Comparison of ENCODE assay signal across 9 cellular contexts in genomic region chr13:106493569-106493968, GRCh38. TPM values are rescaled to one million over a fixed set of nuclear protein-coding genes. Genes with fewer than 3 reads are reported as not detected.
DNase-seq lines count a peak whose midpoint lies in the region; ATAC-seq and FAIRE-seq lines count a peak whose summit lies in the region.
"Had no signal": no experiment of that assay in that cellular context is flagged by ENCODE, and none has a peak within 500 bp of the region (broad histone marks: within the 10 kb centered on the region; RNA-seq: fewer than 3 reads in every experiment).

No MANE protein-coding gene starts in this region.

- H2BK5ac ChIP-seq in mesenchymal stem cell (ENCODE audit: low read depth, low read length, poor library complexity, severe bottlenecking) = no peak overlapping the region

- H3K18ac ChIP-seq in mesenchymal stem cell (ENCODE audit: low read depth in 1 of 2, low read length in 2 of 2) = no peak overlapping the region

- H3K4me3 ChIP-seq in mesenchymal stem cell (ENCODE audit: insufficient read depth in 1 of 2, low read depth in 1 of 2, low read length in 2 of 2) = no peak overlapping the region

- H4K8ac ChIP-seq in mesenchymal stem cell (ENCODE audit: low read length) = no peak overlapping the region

- no peaks in the 10 kb centered on the region for H3K9me3 ChIP-seq in mesenchymal stem cell (ENCODE audit: control insufficient read depth, low read length)

- H3K9ac ChIP-seq in mesenchymal stem cell (ENCODE audit: low read length) = no peak overlapping the region

- no peak overlapping the region for H2BK12ac ChIP-seq in mesenchymal stem cell (ENCODE audit: low read length in 2 of 2)

- peaks cover 5 to 29% of the 10 kb centered on the region in 2 experiments for H3K36me3 ChIP-seq in mesenchymal stem cell (ENCODE audit: control insufficient read depth in 1 of 2, insufficient read depth in 2 of 2, low read depth in 1 of 2, low read length in 2 of 2)

- no peaks in the 10 kb centered on the region for H3K4me1 ChIP-seq in mesenchymal stem cell (ENCODE audit: control insufficient read depth, insufficient read depth, low read depth, low read length)

- H2AK5ac ChIP-seq in mesenchymal stem cell (ENCODE audit: low read length, severe bottlenecking) = no peak overlapping the region

- 94% methylated on average over 12 of the region's 13 CpGs for WGBS in mesenchymal stem cell

- no peak overlapping the region for H3K14ac ChIP-seq in mesenchymal stem cell (ENCODE audit: low read length in 2 of 2)

- ATAC-seq in GM19351 (IDR thresholded peaks at IDR 0.05; ENCODE audit: unreplicated experiment) = peak; percentile 80
- ATAC-seq in HG03139 (IDR thresholded peaks at IDR 0.05; ENCODE audit: unreplicated experiment) = peak; percentile 94

- H3K27me3 ChIP-seq in mesenchymal stem cell (ENCODE audit: control insufficient read depth in 1 of 2, insufficient read depth in 1 of 2, low read length in 2 of 2) = peaks cover 0 to under 1% of the 10 kb centered on the region in 2 experiments

- H2AFZ ChIP-seq in mesenchymal stem cell (ENCODE audit: low read depth, low read length) = no peak overlapping the region

- no peak overlapping the region for H3K4me2 ChIP-seq in mesenchymal stem cell (ENCODE audit: low read length, poor library complexity, severe bottlenecking)

- H3K79me1 ChIP-seq in mesenchymal stem cell (replicated peaks; ENCODE audit: low read length, poor library complexity, severe bottlenecking) = peaks cover 35% of the 10 kb centered on the region

- DNase-seq in Ammon's horn (ENCODE audit: low spot score) (peak; percentile 78), caudate nucleus (lab: John Stamatoyannopoulos, UW) (peak in 3 of 61 donors; percentile 18 to 32 (median 31)), frontal cortex (ENCODE audit: low spot score in 2 of 2) (no peak), mesenchymal stem cell (no peak), DMS 273 (lab: John Stamatoyannopoulos, UW; ENCODE audit: unreplicated experiment) (no peak)
- DNase-seq in stimulated activated CD4-positive, alpha-beta T cell treated with anti-CD3 and anti-CD28 coated beads, Interleukin-4, amount 100 ng/mL, for 4 hours = no peak
- DNase-seq: activated naive CD4-positive, alpha-beta T cell treated with anti-CD3 and anti-CD28 coated beads, Interleukin-2, amount 10 ng/mL, durations not matched to agents 7 days and 5 days had no signal

- no peak overlapping the region for H3K4ac ChIP-seq in mesenchymal stem cell (ENCODE audit: low read depth in 1 of 2, low read length in 2 of 2)

- H3K23ac ChIP-seq in mesenchymal stem cell (ENCODE audit: low read length in 2 of 2) = no peak overlapping the region

- no peak for FAIRE-seq in frontal cortex (lab: Jason Lieb, UNC)

- no peak overlapping the region for H2BK15ac ChIP-seq in mesenchymal stem cell (ENCODE audit: low read depth, poor library complexity, severe bottlenecking)

- no peak overlapping the region for H4K91ac ChIP-seq in mesenchymal stem cell (ENCODE audit: low read length)

- no peak overlapping the region for H2BK120ac ChIP-seq in mesenchymal stem cell (ENCODE audit: low read depth, low read length)

- H3K27ac ChIP-seq in caudate nucleus (ENCODE audit: low read depth, low read length) (peak overlapping the region; percentile 39), mesenchymal stem cell (ENCODE audit: low read length, poor library complexity, severe bottlenecking) (no peak overlapping the region)

RNA-seq across cellular contexts. Expression of gene EFNB2, which starts 41.9 kb away (rescaled TPM):
- 73.4 TPM for total RNA-seq in frontal cortex
- 12.2 TPM for polyA plus RNA-seq in mesenchymal stem cell (2013, experiment 1 of 2)
- 12.9 TPM for polyA plus RNA-seq in mesenchymal stem cell (2013, experiment 2 of 2)
